ENCODE assay signal across 27 cellular contexts in genomic region chr11:78160557-78160956, GRCh38.
"Had no signal": no experiment of that assay in that cellular context is flagged by ENCODE, and none has a peak within 500 bp of the region (broad histone marks: within the 10 kb centered on the region; RNA-seq: fewer than 3 reads in every experiment).

No MANE protein-coding gene starts in this region.

- ATAC-seq: esophagus mucosa; gastrocnemius medialis; naive thymus-derived CD4-positive, alpha-beta T cell; psoas muscle; right cardiac atrium; stimulated activated naive CD8-positive, alpha-beta T cell treated with anti-CD3 and anti-CD28 coated beads, Interleukin-15, amount 100 ng/mL, for 72 hours had no signal

- H3K36me3 ChIP-seq: gastrocnemius medialis, suprapubic skin, thyroid gland, upper lobe of left lung, uterus had no signal

- H3K27ac ChIP-seq: epithelial cell of prostate, gastrocnemius medialis, psoas muscle, suprapubic skin, thyroid gland had no signal

- H3K9me3 ChIP-seq: gastrocnemius medialis, psoas muscle, suprapubic skin, thyroid gland, upper lobe of left lung, uterus had no signal

- H3K9me3 Mint-ChIP-seq: dendritic cell treated with granulocyte-macrophage colony-stimulating factor and Interleukin-4, amounts not matched to agents 40 ng/mL and 50 ng/mL, for 4 days; endodermal cell; naive thymus-derived CD4-positive, alpha-beta T cell; nephron; stimulated activated naive CD8-positive, alpha-beta T cell treated with anti-CD3 and anti-CD28 coated beads, Interleukin-15, amount 100 ng/mL, for 72 hours had no signal

- H3K4me1 ChIP-seq: gastrocnemius medialis, psoas muscle, suprapubic skin, upper lobe of left lung, uterus had no signal

- H3K4me1 Mint-ChIP-seq: endodermal cell; nephron; stimulated activated naive CD8-positive, alpha-beta T cell treated with anti-CD3 and anti-CD28 coated beads, Interleukin-15, amount 100 ng/mL, for 72 hours had no signal

- FAIRE-seq: colon, keratinocyte had no signal

- H3K27ac Mint-ChIP-seq: dendritic cell treated with granulocyte-macrophage colony-stimulating factor and Interleukin-4, amounts not matched to agents 40 ng/mL and 50 ng/mL, for 4 days; endodermal cell; nephron had no signal

- DNase-seq: cerebellar nuclear complex; effector CD8-positive, alpha-beta T cell; endodermal cell; foreskin fibroblast; gastrocnemius medialis; head of caudate nucleus; mesenchymal stem cell; midbrain; naive thymus-derived CD4-positive, alpha-beta T cell; nucleus accumbens; psoas muscle; right cardiac atrium; stimulated activated CD4-positive, alpha-beta T cell treated with anti-CD3 and anti-CD28 coated beads, Interleukin-15, amount 100 ng/mL, for 24 hours; stimulated activated CD4-positive, alpha-beta T cell treated with anti-CD3 and anti-CD28 coated beads, Interleukin-2, amount 100 ng/mL, for 48 hours; stimulated activated naive CD4-positive, alpha-beta T cell; stimulated activated naive CD8-positive, alpha-beta T cell treated with anti-CD3 and anti-CD28 coated beads, Interleukin-15, amount 100 ng/mL, for 72 hours; thyroid gland; upper lobe of left lung; uterus had no signal

- H3K27me3 Mint-ChIP-seq: naive thymus-derived CD4-positive, alpha-beta T cell; stimulated activated naive CD8-positive, alpha-beta T cell treated with anti-CD3 and anti-CD28 coated beads, Interleukin-15, amount 100 ng/mL, for 72 hours had no signal

- H3K4me3 ChIP-seq: gastrocnemius medialis, psoas muscle, skin epidermis, suprapubic skin, thyroid gland, upper lobe of left lung, uterus had no signal

- H3K4me3 Mint-ChIP-seq: dendritic cell treated with granulocyte-macrophage colony-stimulating factor and Interleukin-4, amounts not matched to agents 40 ng/mL and 50 ng/mL, for 4 days; endodermal cell; naive thymus-derived CD4-positive, alpha-beta T cell; nephron; stimulated activated naive CD8-positive, alpha-beta T cell treated with anti-CD3 and anti-CD28 coated beads, Interleukin-15, amount 100 ng/mL, for 72 hours had no signal

- H3K36me3 Mint-ChIP-seq: naive thymus-derived CD4-positive, alpha-beta T cell had no signal

- H3K27me3 ChIP-seq: gastrocnemius medialis, suprapubic skin, thyroid gland, upper lobe of left lung, uterus had no signal
